In the genomic region with DNA sequence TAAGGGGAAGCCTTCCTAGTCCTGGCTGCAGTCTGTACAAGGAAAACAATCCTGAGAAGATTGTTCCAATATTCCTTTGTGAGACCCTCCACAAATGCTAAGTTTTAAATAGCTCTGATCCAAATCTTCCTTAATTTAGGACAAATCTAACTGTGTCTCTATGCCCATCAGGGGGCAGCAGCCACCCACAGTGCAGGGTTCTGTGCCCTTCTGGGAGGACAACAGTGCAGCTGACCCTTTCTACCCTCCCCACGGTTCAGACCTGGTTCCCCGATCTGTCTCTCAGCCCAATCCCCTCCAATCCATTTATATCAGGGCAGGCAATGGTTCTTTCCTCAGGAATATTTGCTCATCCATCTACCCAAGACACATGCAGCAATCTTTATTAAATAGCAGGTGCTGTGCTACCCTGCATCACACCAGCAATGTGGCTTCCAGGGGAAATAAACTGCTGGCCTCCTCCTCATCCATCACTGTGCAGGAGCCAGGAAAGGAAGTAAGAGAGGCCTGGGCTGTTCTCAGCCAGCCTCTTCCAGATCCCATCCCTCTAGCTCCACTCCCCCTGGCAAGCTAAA, we compare ENCODE assay signal across 9 cellular contexts. TPM values are rescaled to one million over a fixed set of nuclear protein-coding genes. Genes with fewer than 3 reads are reported as not detected.
A peak's percentile ranks its signal among the peaks of the same experiment; 100 is the strongest.
DNase-seq lines count a peak whose midpoint lies in the region; ATAC-seq, FAIRE-seq and TF ChIP-seq lines count a peak whose summit lies in the region.
"Had no signal": no experiment of that assay in that cellular context is flagged by ENCODE, and none has a peak within 500 bp of the region (broad histone marks: within the 10 kb centered on the region; RNA-seq: fewer than 3 reads in every experiment).

No MANE protein-coding gene starts in this region.

- no peaks in the 10 kb centered on the region for H3K36me3 ChIP-seq in CD8-positive, alpha-beta T cell (ENCODE audit: insufficient read depth, low read length)
- no peaks in the 10 kb centered on the region for H3K36me3 ChIP-seq in astrocyte (ENCODE audit: insufficient read depth, low read length)

- H3K4me1 ChIP-seq in CD8-positive, alpha-beta T cell (ENCODE audit: insufficient read depth, low read length) = peaks cover 12% of the 10 kb centered on the region
- peaks cover 3% of the 10 kb centered on the region for H3K4me1 ChIP-seq in astrocyte (ENCODE audit: insufficient read depth, low read length)

- H3K9me3 ChIP-seq in CD8-positive, alpha-beta T cell (ENCODE audit: low read length) = no peaks in the 10 kb centered on the region
- H3K9me3 ChIP-seq in astrocyte (ENCODE audit: insufficient read depth, low read depth, low read length) = no peaks in the 10 kb centered on the region

- H3K27ac ChIP-seq in CD8-positive, alpha-beta T cell (ENCODE audit: low read depth, low read length) = no peak overlapping the region
- H3K27ac ChIP-seq in HL-60 (replicated peaks) (no peak overlapping the region), astrocyte (ENCODE audit: low read depth, low read length) (no peak overlapping the region)

- DNase-seq in CD8-positive, alpha-beta T cell = peak in 4 of 7 experiments; percentile 24 to 51 (median 36)
- DNase-seq in HL-60 (ENCODE audit: low read depth in 1 of 2, low spot score in 1 of 2) (peak in 1 of 2 experiments; percentile 72), SHP77 (lab: John Stamatoyannopoulos, UW) (peak; percentile 23 to 48), astrocyte (ENCODE audit: low read depth) (no peak), inferior parietal cortex (ENCODE audit: extremely low spot score) (peak; percentile 77)
- DNase-seq in stimulated activated CD8-positive, alpha-beta memory T cell treated with anti-CD3 and anti-CD28 coated beads, Interleukin-4, amount 100 ng/mL, for 48 hours = peak; percentile 75

- H3K4me3 ChIP-seq in CD8-positive, alpha-beta T cell (ENCODE audit: low read depth, low read length) = no peak overlapping the region
- H3K4me3 ChIP-seq in HL-60 (replicated peaks; ENCODE audit: insufficient read depth, low read length) (no peak overlapping the region), astrocyte (ENCODE audit: insufficient read depth, low read depth, low read length) (no peak overlapping the region)

- H3K9ac ChIP-seq in astrocyte (ENCODE audit: low read length) = no peak overlapping the region

- CTCF ChIA-PET in CD8-positive, alpha-beta T cell (lab: Charles Lee) = interaction anchor here (0.5 to 5.4 kb wide), 17 partner anchors 10 to 204 kb away, joined by 3 to 74 read pairs (median 5); no protein-coding TSS in a partner anchor

- H3K9me3 Mint-ChIP-seq in CD8-positive, alpha-beta T cell = no peaks in the 10 kb centered on the region
- H3K9me3 Mint-ChIP-seq in astrocyte (ENCODE audit: unreplicated experiment) = no peaks in the 10 kb centered on the region

- H3K4me1 Mint-ChIP-seq in CD8-positive, alpha-beta T cell (ENCODE audit: low read depth) = peaks cover 8% of the 10 kb centered on the region
- peaks cover 2% of the 10 kb centered on the region for H3K4me1 Mint-ChIP-seq in astrocyte (ENCODE audit: low read depth, unreplicated experiment)

- no peak for FAIRE-seq in astrocyte (lab: Jason Lieb, UNC)

- no peaks in the 10 kb centered on the region for H3K27me3 ChIP-seq in CD8-positive, alpha-beta T cell (ENCODE audit: insufficient read depth, low read length)
- H3K27me3 ChIP-seq in HL-60 (ENCODE audit: insufficient read depth, poor library complexity, severe bottlenecking) (no peaks in the 10 kb centered on the region), astrocyte (ENCODE audit: insufficient read depth, low read length) (peaks cover 39% of the 10 kb centered on the region)

- no peak for ATAC-seq in CD8-positive, alpha-beta T cell
- no peak for ATAC-seq in GM19023 (IDR thresholded peaks at IDR 0.05; ENCODE audit: unreplicated experiment)
- ATAC-seq in HG03460 (IDR thresholded peaks at IDR 0.05; ENCODE audit: unreplicated experiment) = no peak
- ATAC-seq: left colon had no signal

- H3K36me3 Mint-ChIP-seq in CD8-positive, alpha-beta T cell = peaks cover 4% of the 10 kb centered on the region
- H3K36me3 Mint-ChIP-seq in astrocyte (ENCODE audit: low read depth, unreplicated experiment) = no peaks in the 10 kb centered on the region

- intact Hi-C loops in CD8-positive, alpha-beta T cell (cut with DNase I, micrococcal nuclease) = loop anchor here (1.0 to 10.0 kb wide), 11 partner anchors 40 to 1707 kb away; partner anchors contain the start of genes ZNF800 (in 2 of the 2), ATP6V1F (in 1 of the 2), CALU (in 1 of the 2) and IMPDH1 (in 1 of the 2)

- no peak overlapping the region for H3K27ac Mint-ChIP-seq in CD8-positive, alpha-beta T cell
- no peak overlapping the region for H3K27ac Mint-ChIP-seq in astrocyte (ENCODE audit: unreplicated experiment)

- H3K4me3 Mint-ChIP-seq in CD8-positive, alpha-beta T cell = no peak overlapping the region
- H3K4me3 Mint-ChIP-seq in astrocyte (ENCODE audit: unreplicated experiment) = no peak overlapping the region

- no peak overlapping the region for H2AFZ ChIP-seq in astrocyte (ENCODE audit: low read depth, low read length)

- H3K79me2 ChIP-seq in astrocyte (ENCODE audit: insufficient read depth, low read length) = peaks cover 10% of the 10 kb centered on the region

- no peak overlapping the region for H3K4me2 ChIP-seq in astrocyte (ENCODE audit: low read length)

- H3K27me3 Mint-ChIP-seq in CD8-positive, alpha-beta T cell (ENCODE audit: low read depth) = peaks cover 16% of the 10 kb centered on the region
- peaks cover 37% of the 10 kb centered on the region for H3K27me3 Mint-ChIP-seq in astrocyte (ENCODE audit: low read depth, unreplicated experiment)

- H4K20me1 ChIP-seq in astrocyte (ENCODE audit: insufficient read depth, low read length) = peaks cover 3% of the 10 kb centered on the region

- POLR2A ChIA-PET in CD8-positive, alpha-beta T cell (lab: Charles Lee) = interaction anchor here (1.0 kb wide), 1 partner anchor 522 kb away, joined by 4 read pairs; no protein-coding TSS in a partner anchor

- TF ChIP-seq CTCF in CD8-positive, alpha-beta T cell (IDR thresholded peaks at IDR 0.05) = peak; percentile 33
- TF ChIP-seq CTCF in HL-60 (IDR thresholded peaks at IDR 0.05; ENCODE audit: insufficient read depth, low read length) = peak; percentile 60
- peak; percentile 72 for TF ChIP-seq CTCF in astrocyte (IDR thresholded peaks at IDR 0.05; ENCODE audit: insufficient read depth, low read depth, low read length)

RNA-seq across cellular contexts. Expression of gene RBM28, which starts 4.0 kb away (rescaled TPM):
- total RNA-seq in CD8-positive, alpha-beta T cell = 10 to 100 TPM; 13.1 to 14.7 TPM
- total RNA-seq in astrocyte = 37.3 and 40.2 TPM in 2 replicates

RNA-seq across cellular contexts. Expression of gene PRRT4, which starts 13.8 kb away (rescaled TPM):
- under 1 TPM in 1 of 2 experiments, not detected in 1; 0.28 TPM for total RNA-seq in CD8-positive, alpha-beta T cell
- 0.62 and 0.93 TPM in 2 replicates for total RNA-seq in astrocyte
